25 cellular contexts compared by ENCODE assay signal in genomic region chr9:18799420-18799819, GRCh38.
"Had no signal": no experiment of that assay in that cellular context is flagged by ENCODE, and none has a peak within 500 bp of the region (broad histone marks: within the 10 kb centered on the region; RNA-seq: fewer than 3 reads in every experiment).

No MANE protein-coding gene starts in this region.

- H3K9me3 Mint-ChIP-seq: activated CD4-positive, alpha-beta memory T cell treated with anti-CD3 and anti-CD28 coated beads for 36 hours had no signal

- H3K36me3 Mint-ChIP-seq: activated CD4-positive, alpha-beta memory T cell treated with anti-CD3 and anti-CD28 coated beads for 36 hours; activated CD8-positive, alpha-beta memory T cell treated with anti-CD3 and anti-CD28 coated beads, Interleukin-2, amount 10 ng/mL, durations not matched to agents 7 days and 5 days; activated naive CD4-positive, alpha-beta T cell treated with anti-CD3 and anti-CD28 coated beads, Interleukin-2, amount 50 U/mL, for 72 hours; naive thymus-derived CD4-positive, alpha-beta T cell had no signal

- H3K4me3 Mint-ChIP-seq: activated CD4-positive, alpha-beta memory T cell treated with anti-CD3 and anti-CD28 coated beads for 36 hours; activated CD8-positive, alpha-beta memory T cell treated with anti-CD3 and anti-CD28 coated beads, Interleukin-2, amount 10 ng/mL, durations not matched to agents 7 days and 5 days; naive thymus-derived CD4-positive, alpha-beta T cell; T-helper 17 cell had no signal

- H3K27ac Mint-ChIP-seq: activated CD4-positive, alpha-beta memory T cell treated with anti-CD3 and anti-CD28 coated beads for 36 hours; activated CD8-positive, alpha-beta memory T cell treated with anti-CD3 and anti-CD28 coated beads, Interleukin-2, amount 10 ng/mL, durations not matched to agents 7 days and 5 days; activated naive CD4-positive, alpha-beta T cell treated with anti-CD3 and anti-CD28 coated beads, Interleukin-2, amount 50 U/mL, for 72 hours; naive thymus-derived CD4-positive, alpha-beta T cell; T-helper 17 cell had no signal

- H3K9me3 ChIP-seq: body of pancreas, colonic mucosa, esophagus muscularis mucosa, left lung, neutrophil, transverse colon had no signal

- ATAC-seq: activated CD8-positive, alpha-beta memory T cell treated with anti-CD3 and anti-CD28 coated beads, Interleukin-2, amount 10 ng/mL, durations not matched to agents 7 days and 5 days; activated naive CD4-positive, alpha-beta T cell treated with anti-CD3 and anti-CD28 coated beads, Interleukin-2, amount 50 U/mL, for 72 hours; body of pancreas; left lung; naive thymus-derived CD4-positive, alpha-beta T cell; T-helper 17 cell had no signal

- H3K4me3 ChIP-seq: body of pancreas, colonic mucosa, esophagus muscularis mucosa, left lung, skin epidermis, transverse colon had no signal

- H3K36me3 ChIP-seq: colonic mucosa, left lung, neutrophil, transverse colon, WERI-Rb-1 had no signal

- H3K4me1 Mint-ChIP-seq: activated CD8-positive, alpha-beta memory T cell treated with anti-CD3 and anti-CD28 coated beads, Interleukin-2, amount 10 ng/mL, durations not matched to agents 7 days and 5 days; naive thymus-derived CD4-positive, alpha-beta T cell; T-helper 17 cell had no signal

- H3K27ac ChIP-seq: body of pancreas, colonic mucosa, esophagus muscularis mucosa, left lung, neutrophil, skin epidermis, transverse colon, WERI-Rb-1 had no signal

- H3K4me1 ChIP-seq: body of pancreas, colonic mucosa, left lung, transverse colon had no signal

- H3K27me3 ChIP-seq: body of pancreas, colonic mucosa, esophagus muscularis mucosa, left lung, neutrophil, transverse colon had no signal

- DNase-seq: activated CD4-positive, alpha-beta memory T cell treated with anti-CD3 and anti-CD28 coated beads for 36 hours; activated CD8-positive, alpha-beta memory T cell treated with anti-CD3 and anti-CD28 coated beads, Interleukin-2, amount 10 ng/mL, durations not matched to agents 7 days and 5 days; activated effector memory CD4-positive, alpha-beta T cell treated with anti-CD3 and anti-CD28 coated beads, Interleukin-2, amount 50 U/mL, for 16 hours; activated T-cell treated with anti-CD3 and anti-CD28 coated beads, Interleukin-2, amount 50 U/mL, for 48 hours; amniotic stem cell; body of pancreas; central memory CD4-positive, alpha-beta T cell; colonic mucosa; foreskin fibroblast; glutamatergic neuron; kidney; left lung; mammary epithelial cell; naive thymus-derived CD4-positive, alpha-beta T cell; posterior cingulate gyrus; stimulated activated CD4-positive, alpha-beta T cell treated with anti-CD3 and anti-CD28 coated beads, Interleukin-15, amount 100 ng/mL, for 24 hours; stimulated activated CD4-positive, alpha-beta T cell treated with anti-CD3 and anti-CD28 coated beads, Interleukin-4, amount 100 ng/mL, for 1 hour; stimulated activated naive CD4-positive, alpha-beta T cell; T-helper 17 cell; transverse colon; WERI-Rb-1 had no signal

- H3K27me3 Mint-ChIP-seq: activated CD4-positive, alpha-beta memory T cell treated with anti-CD3 and anti-CD28 coated beads for 36 hours had no signal
